In the genomic region with DNA sequence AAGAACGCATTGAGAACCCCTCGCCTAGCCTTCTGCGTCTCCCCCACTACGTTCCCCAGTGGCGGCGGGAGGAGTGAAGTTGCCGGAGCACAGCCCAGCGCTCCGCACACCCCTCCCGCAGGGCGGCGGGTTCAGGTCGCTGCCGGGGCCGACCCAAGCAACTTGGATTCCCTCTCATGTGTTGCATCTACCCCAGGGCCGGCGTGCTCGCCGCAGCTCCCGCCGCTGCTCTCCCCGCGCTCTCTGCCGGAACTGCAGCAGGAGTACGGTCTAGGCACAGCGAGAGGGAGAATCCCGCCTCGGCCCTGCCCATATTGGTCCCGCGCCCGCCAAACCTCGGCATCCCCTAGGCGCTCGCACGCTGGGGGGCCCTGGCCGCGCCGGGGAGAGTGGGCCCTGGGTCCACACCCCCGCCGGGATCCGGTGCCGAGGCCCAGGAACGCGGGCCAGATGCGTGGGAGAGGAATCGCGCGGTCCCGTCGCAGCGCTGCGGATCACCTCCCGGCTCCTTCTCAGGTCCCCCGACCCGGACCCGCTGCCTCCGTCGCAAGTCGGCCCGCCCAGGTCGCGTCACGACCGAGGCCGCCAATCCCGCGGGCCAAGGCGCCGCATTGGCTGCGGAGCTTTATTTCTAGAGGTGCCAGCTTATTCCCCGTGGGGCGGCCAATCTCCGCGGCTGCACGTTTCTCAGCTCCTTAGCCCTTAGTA, we compare ENCODE assay signal across 8 cellular contexts. TPM values are rescaled to one million over a fixed set of nuclear protein-coding genes. Genes with fewer than 3 reads are reported as not detected.
DNase-seq lines count a peak whose midpoint lies in the region; ATAC-seq and TF ChIP-seq lines count a peak whose summit lies in the region.

No MANE protein-coding gene starts in this region.

- peaks cover 17% of the 10 kb centered on the region for H3K27me3 Mint-ChIP-seq in GM23338 (ENCODE audit: insufficient read depth, low read depth, poor library complexity)
- H3K27me3 Mint-ChIP-seq in activated naive CD8-positive, alpha-beta T cell treated with anti-CD3 and anti-CD28 coated beads for 36 hours = peaks cover 3% of the 10 kb centered on the region

- TF ChIP-seq POLR2A in tibial nerve (IDR thresholded peaks at IDR 0.05) = peak; percentile 43 to 82

- H3K4me2 ChIP-seq in GM23338 (peak overlapping the region; percentile 96), parathyroid adenoma (ENCODE audit: low read length) (peak overlapping the region; percentile 88)

- peaks cover 31% of the 10 kb centered on the region for H3K27me3 ChIP-seq in GM23338 (ENCODE audit: insufficient read depth)
- H3K27me3 ChIP-seq in parathyroid adenoma (ENCODE audit: control insufficient read depth, insufficient read depth, low read length) = no peaks in the 10 kb centered on the region
- H3K27me3 ChIP-seq in tibial nerve = no peaks in the 10 kb centered on the region

- peaks cover 14% of the 10 kb centered on the region for H3K4me1 ChIP-seq in GM23338 (ENCODE audit: insufficient read depth)
- peaks cover 4% of the 10 kb centered on the region for H3K4me1 ChIP-seq in parathyroid adenoma
- H3K4me1 ChIP-seq in tibial nerve = peaks cover 0 to 36% (median 18%) of the 10 kb centered on the region in 4 donors

- intact Hi-C loops in Right ventricle myocardium superior (cut with DNase I) = no loop called here

- H3K4me3 ChIP-seq in GM23338 (peak overlapping the region; percentile 99), LNCaP clone FGC (ENCODE audit: low read depth, low read length) (peak overlapping the region; percentile 84), parathyroid adenoma (ENCODE audit: low read depth, low read length) (peak overlapping the region; percentile 84), tibial nerve (peak overlapping the region; percentile 62 to 94 (median 82))

- H3K27ac Mint-ChIP-seq in GM23338 = peak overlapping the region; percentile 86
- peak overlapping the region; percentile 99 for H3K27ac Mint-ChIP-seq in activated naive CD8-positive, alpha-beta T cell treated with anti-CD3 and anti-CD28 coated beads for 36 hours

- H3K9me3 ChIP-seq in parathyroid adenoma (ENCODE audit: control insufficient read depth, low read length) (no peaks in the 10 kb centered on the region), tibial nerve (no peaks in the 10 kb centered on the region)

- peak; percentile 85 for DNase-seq in ELF-1 (ENCODE audit: low read depth, low spot score)
- DNase-seq in GM23338 (ENCODE audit: low spot score) = peak; percentile 91
- peak; percentile 59 for DNase-seq in LNCaP clone FGC (ENCODE audit: low read depth)
- DNase-seq in SK-N-DZ (ENCODE audit: low spot score) = peak; percentile 86
- peak; percentile 92 for DNase-seq in activated naive CD8-positive, alpha-beta T cell treated with anti-CD3 and anti-CD28 coated beads for 36 hours
- peak; percentile 89 for DNase-seq in Right ventricle myocardium superior
- DNase-seq in tibial nerve (ENCODE audit: low spot score in 2 of 2) = peak; percentile 44 to 48

- H3K36me3 ChIP-seq in GM23338 (ENCODE audit: insufficient read depth) (no peaks in the 10 kb centered on the region), parathyroid adenoma (ENCODE audit: control insufficient read depth, insufficient read depth, low read length) (no peaks in the 10 kb centered on the region), tibial nerve (no peaks in the 10 kb centered on the region)

- H3K4me3 Mint-ChIP-seq in GM23338 = peak overlapping the region; percentile 93
- peak overlapping the region; percentile 99 for H3K4me3 Mint-ChIP-seq in activated naive CD8-positive, alpha-beta T cell treated with anti-CD3 and anti-CD28 coated beads for 36 hours

- H2AFZ ChIP-seq in GM23338 = peak overlapping the region; percentile 100
- peak overlapping the region; percentile 99 for H2AFZ ChIP-seq in parathyroid adenoma

- WGBS in tibial nerve, 2 donors = 1 to 2% methylated on average over 30 to 51 of the region's 75 CpGs

- H3K79me2 ChIP-seq in GM23338 (replicated peaks; ENCODE audit: insufficient read depth) = peaks cover 36% of the 10 kb centered on the region
- peaks cover 10% of the 10 kb centered on the region for H3K79me2 ChIP-seq in parathyroid adenoma

- peaks cover 17% of the 10 kb centered on the region for H3K4me1 Mint-ChIP-seq in GM23338
- H3K4me1 Mint-ChIP-seq in activated naive CD8-positive, alpha-beta T cell treated with anti-CD3 and anti-CD28 coated beads for 36 hours = peaks cover 25% of the 10 kb centered on the region

- peak in 1 of 2 donors; percentile 83 for TF ChIP-seq EP300 in tibial nerve (IDR thresholded peaks at IDR 0.05)

- no peaks in the 10 kb centered on the region for H3K9me2 ChIP-seq in GM23338 (ENCODE audit: insufficient read depth)

- H3K9ac ChIP-seq in parathyroid adenoma = peak overlapping the region; percentile 28

- H3K36me3 Mint-ChIP-seq in GM23338 (ENCODE audit: low read depth) = peaks cover 7% of the 10 kb centered on the region; the same call in 2 of the 3 replicates
- H3K36me3 Mint-ChIP-seq in activated naive CD8-positive, alpha-beta T cell treated with anti-CD3 and anti-CD28 coated beads for 36 hours = peaks cover 29% of the 10 kb centered on the region

- H3K27ac ChIP-seq in GM23338 (ENCODE audit: low read depth) (no peak overlapping the region), parathyroid adenoma (peak overlapping the region; percentile 87), tibial nerve (peak overlapping the region; percentile 58 to 94 (median 90))

- TF ChIP-seq CTCF in GM23338 (conservative IDR thresholded peaks at IDR 0.05; ENCODE audit: low read depth in 2 of 2) (no peak), LNCaP clone FGC (IDR thresholded peaks at IDR 0.05; ENCODE audit: control insufficient read depth, extremely low read depth, insufficient read depth) (no peak), parathyroid adenoma (IDR thresholded peaks at IDR 0.05) (no peak), tibial nerve (IDR thresholded peaks at IDR 0.05) (peak in 1 of 5 experiments; percentile 5)

- peaks cover 3% of the 10 kb centered on the region; the same call in 2 of the 3 replicates for H3K9me3 Mint-ChIP-seq in GM23338
- no peaks in the 10 kb centered on the region for H3K9me3 Mint-ChIP-seq in activated naive CD8-positive, alpha-beta T cell treated with anti-CD3 and anti-CD28 coated beads for 36 hours

- peak; percentile 85 for ATAC-seq in GM23338
- ATAC-seq in Right ventricle myocardium superior (ENCODE audit: poor library complexity) = peak; percentile 88

- no peaks in the 10 kb centered on the region for H3F3A ChIP-seq in GM23338 (replicated peaks; ENCODE audit: low read depth)

- H4K20me1 ChIP-seq in GM23338 (replicated peaks; ENCODE audit: insufficient read depth) = peaks cover 20% of the 10 kb centered on the region

TF ChIP-seq in GM23338, 12 proteins besides CTCF, POLR2A, EP300 and RAD21:
- TF ChIP-seq POLR2AphosphoS5 (IDR thresholded peaks at IDR 0.05; ENCODE audit: low read depth) (peak; percentile 93), JUNB (IDR thresholded peaks at IDR 0.05; ENCODE audit: unreplicated experiment) (no peak), EZH2phosphoT487 (IDR thresholded peaks at IDR 0.05; ENCODE audit: unreplicated experiment) (no peak), CREB1 (CRISPR knock-in tag; IDR thresholded peaks at IDR 0.05; ENCODE audit: low read depth) (peak; percentile 79), ZNF114 (CRISPR knock-in tag; IDR thresholded peaks at IDR 0.05) (no peak), STAT1 (IDR thresholded peaks at IDR 0.05; ENCODE audit: unreplicated experiment) (no peak)

RNA-seq across cellular contexts. Expression of a gene that starts 0.6 kb away (rescaled TPM):
- total RNA-seq in GM23338 (2014; rRNA removed; shearing (Covaris generic)) = 44.5 and 52.7 TPM in 2 replicates
- 68.2 and 82.5 TPM in 2 replicates for polyA plus RNA-seq in GM23338 (2016; fragmentation: Nextera tagmentation; extraction: Ambion mirVana)
- 45.1 and 51.5 TPM in 2 replicates for polyA plus RNA-seq in SK-N-DZ (2014; cell fraction: cytosol; rRNA removed)
- 86.3 and 111 TPM in 2 replicates for polyA plus RNA-seq in SK-N-DZ (2014; cell fraction: nucleus; rRNA removed)
- 10 to 100 TPM; 86.3 to 94.9 TPM for total RNA-seq in activated naive CD8-positive, alpha-beta T cell treated with anti-CD3 and anti-CD28 coated beads for 36 hours
- total RNA-seq in Right ventricle myocardium superior = 4.8 TPM
- total RNA-seq in tibial nerve = 10 to 100 TPM; 36.0 to 52.7 (median 42.5) TPM
